In the genomic region with DNA sequence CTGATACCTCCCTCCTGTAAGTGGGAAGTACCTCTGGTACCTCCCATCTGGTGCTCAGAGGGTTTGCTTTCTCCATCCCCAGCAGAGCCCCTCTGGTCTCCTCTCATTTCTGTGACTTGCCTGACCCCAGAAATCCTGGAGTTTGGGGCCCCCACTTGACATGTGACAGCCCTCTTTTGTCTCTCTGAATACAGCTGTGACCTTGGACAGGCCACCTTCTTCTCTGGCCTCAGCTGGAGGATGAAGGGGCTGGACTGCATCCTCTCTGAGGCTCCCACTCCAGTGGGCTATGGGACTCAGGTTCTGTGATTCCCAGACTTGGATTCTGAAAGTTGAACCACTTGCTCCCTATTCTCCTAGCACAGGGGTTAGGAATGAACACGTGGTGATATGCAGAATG, we compare ENCODE assay signal across 1 cellular context.
TF ChIP-seq lines count a peak whose summit lies in the region.

No MANE protein-coding gene starts in this region.

TF ChIP-seq in WTC11, 78 proteins besides CTCF, POLR2A, EP300 and RAD21 (continued from another document):
- TF ChIP-seq, protein P1, sequence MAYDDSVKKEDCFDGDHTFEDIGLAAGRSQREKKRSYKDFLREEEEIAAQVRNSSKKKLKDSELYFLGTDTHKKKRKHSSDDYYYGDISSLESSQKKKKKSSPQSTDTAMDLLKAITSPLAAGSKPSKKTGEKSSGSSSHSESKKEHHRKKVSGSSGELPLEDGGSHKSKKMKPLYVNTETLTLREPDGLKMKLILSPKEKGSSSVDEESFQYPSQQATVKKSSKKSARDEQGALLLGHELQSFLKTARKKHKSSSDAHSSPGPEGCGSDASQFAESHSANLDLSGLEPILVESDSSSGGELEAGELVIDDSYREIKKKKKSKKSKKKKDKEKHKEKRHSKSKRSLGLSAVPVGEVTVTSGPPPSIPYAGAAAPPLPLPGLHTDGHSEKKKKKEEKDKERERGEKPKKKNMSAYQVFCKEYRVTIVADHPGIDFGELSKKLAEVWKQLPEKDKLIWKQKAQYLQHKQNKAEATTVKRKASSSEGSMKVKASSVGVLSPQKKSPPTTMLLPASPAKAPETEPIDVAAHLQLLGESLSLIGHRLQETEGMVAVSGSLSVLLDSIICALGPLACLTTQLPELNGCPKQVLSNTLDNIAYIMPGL (CRISPR knock-in tag; IDR thresholded peaks at IDR 0.05) = no peak
TF ChIP-seq in WTC11: peak in this region for 0.
